ENCODE assay signal across 18 cellular contexts in genomic region chr7:71925663-71926062, GRCh38.
DNase-seq lines count a peak whose midpoint lies in the region; ATAC-seq, FAIRE-seq and TF ChIP-seq lines count a peak whose summit lies in the region.
"Had no signal": no experiment of that assay in that cellular context is flagged by ENCODE, and none has a peak within 500 bp of the region (broad histone marks: within the 10 kb centered on the region; RNA-seq: fewer than 3 reads in every experiment).

No MANE protein-coding gene starts in this region.

- peaks cover 32% of the 10 kb centered on the region for H3K9me3 Mint-ChIP-seq in activated T-cell treated with anti-CD3 and anti-CD28 coated beads, Interleukin-2, amount 50 U/mL, for 24 hours

- intact Hi-C loops in Panc1 (cut with micrococcal nuclease; ENCODE audit: unreplicated experiment): no loop called here

- H3K27ac Mint-ChIP-seq in activated T-cell treated with anti-CD3 and anti-CD28 coated beads, Interleukin-2, amount 50 U/mL, for 24 hours: no peak overlapping the region
- H3K27ac Mint-ChIP-seq: activated naive CD8-positive, alpha-beta T cell treated with anti-CD3 and anti-CD28 coated beads, Interleukin-2, amount 10 ng/mL, durations not matched to agents 7 days and 5 days had no signal

- H3K9ac ChIP-seq in DND-41 (ENCODE audit: low read depth, low read length): no peak overlapping the region

- H3K27me3 ChIP-seq in DND-41 (ENCODE audit: insufficient read depth, low read length, poor library complexity): no peaks in the 10 kb centered on the region
- H3K27me3 ChIP-seq in Panc1 (ENCODE audit: control insufficient read depth, insufficient read depth, low read length): no peaks in the 10 kb centered on the region
- no peaks in the 10 kb centered on the region for H3K27me3 ChIP-seq in small intestine (ENCODE audit: control insufficient read depth in 2 of 2, insufficient read depth in 2 of 2, low read length in 2 of 2)
- H3K27me3 ChIP-seq: sigmoid colon had no signal

- H3K36me3 ChIP-seq in DND-41 (ENCODE audit: insufficient read depth, low read length) (0 out of 2 replicates have a peak, but pooled peaks cover 3% of the 10 kb centered on the region), Panc1 (ENCODE audit: control insufficient read depth, insufficient read depth, low read length) (no peaks in the 10 kb centered on the region), small intestine (ENCODE audit: control insufficient read depth in 2 of 2, insufficient read depth in 2 of 2, low read length in 2 of 2) (no peaks in the 10 kb centered on the region)
- H3K36me3 ChIP-seq: sigmoid colon had no signal

- TF ChIP-seq CTCF in DND-41 (IDR thresholded peaks at IDR 0.05; ENCODE audit: borderline replicate concordance, extremely low read depth, low read length, poor library complexity, severe bottlenecking): peak; percentile 38
- TF ChIP-seq CTCF in Panc1 (IDR thresholded peaks at IDR 0.05): peak; percentile 31; the same call in 1 of the 2 replicates

- peaks cover 27% of the 10 kb centered on the region for H3K9me3 ChIP-seq in DND-41 (ENCODE audit: insufficient read depth, low read length, severe bottlenecking)
- no peaks in the 10 kb centered on the region for H3K9me3 ChIP-seq in Panc1 (ENCODE audit: control insufficient read depth, insufficient read depth, low read depth, low read length)
- peaks cover 2% of the 10 kb centered on the region for H3K9me3 ChIP-seq in small intestine (ENCODE audit: control insufficient read depth, low read depth)

- H3K4me1 ChIP-seq in DND-41 (ENCODE audit: insufficient read depth, low read length) (no peaks in the 10 kb centered on the region), Panc1 (ENCODE audit: control insufficient read depth, insufficient read depth, low read length) (no peaks in the 10 kb centered on the region), small intestine (ENCODE audit: control insufficient read depth in 2 of 2, insufficient read depth in 1 of 2, low read depth in 1 of 2, low read length in 1 of 2) (no peaks in the 10 kb centered on the region)
- H3K4me1 ChIP-seq: sigmoid colon had no signal

- no peaks in the 10 kb centered on the region for H3K4me1 Mint-ChIP-seq in activated T-cell treated with anti-CD3 and anti-CD28 coated beads, Interleukin-2, amount 50 U/mL, for 24 hours (ENCODE audit: low read depth)
- H3K4me1 Mint-ChIP-seq: activated naive CD8-positive, alpha-beta T cell treated with anti-CD3 and anti-CD28 coated beads, Interleukin-2, amount 10 ng/mL, durations not matched to agents 7 days and 5 days had no signal

- ATAC-seq in DND-41 (ENCODE audit: insufficient read depth, low read depth) (no peak), Panc1 (no peak), GM18517 (IDR thresholded peaks at IDR 0.05; ENCODE audit: unreplicated experiment) (no peak)
- ATAC-seq: left cardiac atrium had no signal

- no peak overlapping the region for H3K4me3 Mint-ChIP-seq in activated T-cell treated with anti-CD3 and anti-CD28 coated beads, Interleukin-2, amount 50 U/mL, for 24 hours
- H3K4me3 Mint-ChIP-seq: activated naive CD8-positive, alpha-beta T cell treated with anti-CD3 and anti-CD28 coated beads, Interleukin-2, amount 10 ng/mL, durations not matched to agents 7 days and 5 days had no signal

- POLR2A ChIA-PET in Panc1 (lab: Charles Lee): no interaction called here

- no peaks in the 10 kb centered on the region for H3K36me3 Mint-ChIP-seq in activated T-cell treated with anti-CD3 and anti-CD28 coated beads, Interleukin-2, amount 50 U/mL, for 24 hours (ENCODE audit: low read depth)
- H3K36me3 Mint-ChIP-seq: activated naive CD8-positive, alpha-beta T cell treated with anti-CD3 and anti-CD28 coated beads, Interleukin-2, amount 10 ng/mL, durations not matched to agents 7 days and 5 days had no signal

- no peaks in the 10 kb centered on the region for H3K79me2 ChIP-seq in DND-41 (ENCODE audit: insufficient read depth, low read length)

- H4K20me1 ChIP-seq in DND-41 (ENCODE audit: insufficient read depth, low read length): no peaks in the 10 kb centered on the region

- FAIRE-seq in small intestine (lab: Jason Lieb, UNC): no peak
- FAIRE-seq: RCC 7860 had no signal

- H3K27me3 Mint-ChIP-seq in activated T-cell treated with anti-CD3 and anti-CD28 coated beads, Interleukin-2, amount 50 U/mL, for 24 hours: no peaks in the 10 kb centered on the region
- H3K27me3 Mint-ChIP-seq: activated naive CD8-positive, alpha-beta T cell treated with anti-CD3 and anti-CD28 coated beads, Interleukin-2, amount 10 ng/mL, durations not matched to agents 7 days and 5 days had no signal

- CTCF ChIA-PET in Panc1 (lab: Charles Lee): no interaction called here

- 63 to 76% (median 66%) methylated on average over 7 of the region's 7 CpGs for WGBS in small intestine, 3 donors

- in situ Hi-C loops in Panc1 (cut with HindIII; ENCODE audit: low pct_unique_long_range_greater_than_20kb, low sequenced_read_pairs): no loop called here

- BruUV-seq in Panc1 (replicated peaks; lab: Mats Ljungman, UMichigan): no TSS peak

- DNase-seq in DND-41 (no peak), HT-29 (ENCODE audit: low spot score) (peak; percentile 6), Panc1 (ENCODE audit: low read depth, low spot score) (no peak), iPS-NIHi7 (ENCODE audit: extremely low spot score) (peak; percentile 77), small intestine (no peak)
- no peak for DNase-seq in activated CD4-positive, alpha-beta T cell treated with anti-CD3 and anti-CD28 coated beads for 1 hour
- no peak for DNase-seq in activated T-cell treated with anti-CD3 and anti-CD28 coated beads, Interleukin-2, amount 50 U/mL, for 24 hours
- DNase-seq: activated CD4-positive, alpha-beta T cell treated with anti-CD3 and anti-CD28 coated beads, Interleukin-2, amount 50 U/mL, for 48 hours; activated naive CD8-positive, alpha-beta T cell treated with anti-CD3 and anti-CD28 coated beads, Interleukin-2, amount 10 ng/mL, durations not matched to agents 7 days and 5 days; activated T-cell treated with anti-CD3 and anti-CD28 coated beads, Interleukin-2, amount 50 U/mL, for 48 hours; head of caudate nucleus; left cardiac atrium; NCI-H1436 treated with DMSO at 0.1 percent for 48 hours; NCI-H345; sigmoid colon; substantia nigra had no signal

- H3K4me2 ChIP-seq in DND-41 (ENCODE audit: insufficient read depth, low read length): no peak overlapping the region

- H3K27ac ChIP-seq in DND-41 (ENCODE audit: low read length) (no peak overlapping the region), Panc1 (ENCODE audit: low read length) (no peak overlapping the region), small intestine (ENCODE audit: low read depth in 1 of 2, low read length in 1 of 2) (no peak overlapping the region)
- H3K27ac ChIP-seq: sigmoid colon had no signal

- H2AFZ ChIP-seq in DND-41 (ENCODE audit: low read depth, low read length): no peak overlapping the region

- H3K4me3 ChIP-seq in DND-41 (ENCODE audit: low read depth in 1 of 2, low read length in 2 of 2) (no peak overlapping the region), Panc1 (ENCODE audit: low read depth in 2 of 2, low read length in 2 of 2) (no peak overlapping the region), small intestine (ENCODE audit: low read depth in 1 of 2, low read length in 2 of 2) (no peak overlapping the region)
- H3K4me3 ChIP-seq: sigmoid colon had no signal

Comparison
In these comparisons a context has a peak if more than half of its experiments do, and no peak if none do; other contexts are left out.
1. DNase-seq: peak in HT-29 (single experiment) and iPS-NIHi7 (single experiment); none in DND-41 (single experiment), Panc1 (single experiment), small intestine (single experiment), activated CD4-positive, alpha-beta T cell treated with anti-CD3 and anti-CD28 coated beads for 1 hour (single experiment) and activated T-cell treated with anti-CD3 and anti-CD28 coated beads, Interleukin-2, amount 50 U/mL, for 24 hours (single experiment).